ENCODE assay signal across 1 cellular context in the genomic region with DNA sequence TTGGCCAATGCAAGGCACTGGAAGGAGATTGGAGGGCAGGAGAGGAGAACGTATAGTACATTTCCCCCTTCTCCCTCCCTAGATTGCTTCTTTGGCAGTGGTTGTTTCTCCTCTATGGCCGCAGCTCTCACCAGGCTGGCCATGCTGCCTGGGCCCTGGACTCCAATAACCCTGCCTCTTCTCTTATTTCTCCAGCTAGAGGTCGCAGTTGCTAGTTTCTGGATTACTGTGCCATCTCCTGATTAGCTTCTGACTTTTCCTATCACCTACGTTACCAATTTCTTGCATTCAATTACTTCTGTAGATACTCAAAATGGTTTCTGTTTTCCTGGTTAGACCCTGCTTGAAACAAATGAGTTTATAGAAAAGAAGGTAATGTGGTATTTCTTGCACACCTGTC.
TF ChIP-seq lines count a peak whose summit lies in the region.

No MANE protein-coding gene starts in this region.

TF ChIP-seq in HepG2, 621 proteins besides CTCF, POLR2A, EP300 and RAD21 (continued from another document):
- TF ChIP-seq ZFX (CRISPR knock-in tag; IDR thresholded peaks at IDR 0.05; ENCODE audit: low read depth) (0 out of 2 replicates have a peak, but pooled peaks have one; percentile 15), STAT5B (CRISPR knock-in tag; IDR thresholded peaks at IDR 0.05) (no peak), GATAD1 (CRISPR knock-in tag; IDR thresholded peaks at IDR 0.05) (no peak), SALL1 (CRISPR knock-in tag; IDR thresholded peaks at IDR 0.05) (0 out of 2 replicates have a peak, but pooled peaks have one; percentile 19)
- TF ChIP-seq, protein P1, sequence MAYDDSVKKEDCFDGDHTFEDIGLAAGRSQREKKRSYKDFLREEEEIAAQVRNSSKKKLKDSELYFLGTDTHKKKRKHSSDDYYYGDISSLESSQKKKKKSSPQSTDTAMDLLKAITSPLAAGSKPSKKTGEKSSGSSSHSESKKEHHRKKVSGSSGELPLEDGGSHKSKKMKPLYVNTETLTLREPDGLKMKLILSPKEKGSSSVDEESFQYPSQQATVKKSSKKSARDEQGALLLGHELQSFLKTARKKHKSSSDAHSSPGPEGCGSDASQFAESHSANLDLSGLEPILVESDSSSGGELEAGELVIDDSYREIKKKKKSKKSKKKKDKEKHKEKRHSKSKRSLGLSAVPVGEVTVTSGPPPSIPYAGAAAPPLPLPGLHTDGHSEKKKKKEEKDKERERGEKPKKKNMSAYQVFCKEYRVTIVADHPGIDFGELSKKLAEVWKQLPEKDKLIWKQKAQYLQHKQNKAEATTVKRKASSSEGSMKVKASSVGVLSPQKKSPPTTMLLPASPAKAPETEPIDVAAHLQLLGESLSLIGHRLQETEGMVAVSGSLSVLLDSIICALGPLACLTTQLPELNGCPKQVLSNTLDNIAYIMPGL (CRISPR knock-in tag; IDR thresholded peaks at IDR 0.05; ENCODE audit: borderline replicate concordance in 1 of 2, low read depth in 1 of 2), result peak in 1 of 2 experiments; percentile 24; a peak in 1 of 4 replicates
